20 cellular contexts compared by ENCODE assay signal in genomic region chr2:134737671-134738070, GRCh38. TPM values are rescaled to one million over a fixed set of nuclear protein-coding genes. Genes with fewer than 3 reads are reported as not detected.
DNase-seq lines count a peak whose midpoint lies in the region; ATAC-seq and TF ChIP-seq lines count a peak whose summit lies in the region.
"Had no signal": no experiment of that assay in that cellular context is flagged by ENCODE, and none has a peak within 500 bp of the region (broad histone marks: within the 10 kb centered on the region; RNA-seq: fewer than 3 reads in every experiment).

No MANE protein-coding gene starts in this region.

- no peaks in the 10 kb centered on the region for H3K9me2 ChIP-seq in OCI-LY7 (ENCODE audit: insufficient read depth, low read length)

- no peaks in the 10 kb centered on the region for H3K79me1 ChIP-seq in mesenchymal stem cell (replicated peaks; ENCODE audit: low read length, poor library complexity, severe bottlenecking)

- H3K4me1 Mint-ChIP-seq in IgD-negative memory B cell, result peaks cover 45 to 58% (median 57%) of the 10 kb centered on the region in 3 donors
- H3K4me1 Mint-ChIP-seq: activated naive CD4-positive, alpha-beta T cell treated with anti-CD3 and anti-CD28 coated beads, Interleukin-2, amount 50 U/mL, for 24 hours; neural crest cell had no signal

- H3K9me3 ChIP-seq in OCI-LY7 (ENCODE audit: low read length), result no peaks in the 10 kb centered on the region
- no peaks in the 10 kb centered on the region for H3K9me3 ChIP-seq in mesenchymal stem cell (ENCODE audit: control insufficient read depth, low read length)
- H3K9me3 ChIP-seq: prostate gland had no signal

- H3K4me3 ChIP-seq in OCI-LY7 (ENCODE audit: low read depth, low read length, poor library complexity, severe bottlenecking), result peak overlapping the region; percentile 37
- H3K4me3 ChIP-seq in mesenchymal stem cell (ENCODE audit: insufficient read depth in 1 of 2, low read depth in 1 of 2, low read length in 2 of 2), result no peak overlapping the region
- H3K4me3 ChIP-seq: prostate gland, skin epidermis had no signal

- H4K8ac ChIP-seq in mesenchymal stem cell (ENCODE audit: low read length), result no peak overlapping the region

- no peak overlapping the region for H3K23ac ChIP-seq in mesenchymal stem cell (ENCODE audit: low read length in 2 of 2)

- H2AFZ ChIP-seq in OCI-LY7 (ENCODE audit: low read length) (peak overlapping the region; percentile 76), mesenchymal stem cell (ENCODE audit: low read depth, low read length) (no peak overlapping the region)

- H4K91ac ChIP-seq in mesenchymal stem cell (ENCODE audit: low read length), result no peak overlapping the region

- H3K36me3 ChIP-seq in OCI-LY7 (ENCODE audit: insufficient read depth, low read length) (no peaks in the 10 kb centered on the region), mesenchymal stem cell (ENCODE audit: control insufficient read depth in 1 of 2, insufficient read depth in 2 of 2, low read depth in 1 of 2, low read length in 2 of 2) (no peaks in the 10 kb centered on the region)
- H3K36me3 ChIP-seq: prostate gland had no signal

- H2BK120ac ChIP-seq in mesenchymal stem cell (ENCODE audit: low read depth, low read length), result no peak overlapping the region

- no TSS peak for BruUV-seq in OCI-LY7 (replicated peaks; lab: Mats Ljungman, UMichigan)

- no peak overlapping the region for H2BK12ac ChIP-seq in mesenchymal stem cell (ENCODE audit: low read length in 2 of 2)

- H3K27ac Mint-ChIP-seq in IgD-negative memory B cell, result peak overlapping the region; percentile 93 to 98 (median 96)
- H3K27ac Mint-ChIP-seq: activated CD8-positive, alpha-beta T cell treated with anti-CD3 and anti-CD28 coated beads, Interleukin-2, amount 10 ng/mL, durations not matched to agents 7 days and 5 days; activated naive CD4-positive, alpha-beta T cell treated with anti-CD3 and anti-CD28 coated beads, Interleukin-2, amount 50 U/mL, for 24 hours had no signal

- H3K4me1 ChIP-seq in OCI-LY7 (ENCODE audit: insufficient read depth, low read length, poor library complexity, severe bottlenecking) (peaks cover 62% of the 10 kb centered on the region), mesenchymal stem cell (ENCODE audit: control insufficient read depth, insufficient read depth, low read depth, low read length) (peaks cover 18% of the 10 kb centered on the region)
- H3K4me1 ChIP-seq: prostate gland had no signal

- peaks cover 3% of the 10 kb centered on the region for H3K27me3 Mint-ChIP-seq in IgD-negative memory B cell

- peak; percentile 22 for ATAC-seq in GM18502 (IDR thresholded peaks at IDR 0.05; ENCODE audit: poor library complexity, unreplicated experiment)
- ATAC-seq: activated CD8-positive, alpha-beta T cell treated with anti-CD3 and anti-CD28 coated beads, Interleukin-2, amount 10 ng/mL, durations not matched to agents 7 days and 5 days had no signal

- peak overlapping the region; percentile 57 to 91 (median 78) for H3K4me3 Mint-ChIP-seq in IgD-negative memory B cell
- H3K4me3 Mint-ChIP-seq: activated CD8-positive, alpha-beta T cell treated with anti-CD3 and anti-CD28 coated beads, Interleukin-2, amount 10 ng/mL, durations not matched to agents 7 days and 5 days; activated naive CD4-positive, alpha-beta T cell treated with anti-CD3 and anti-CD28 coated beads, Interleukin-2, amount 50 U/mL, for 24 hours; neural crest cell had no signal

- CTCF ChIA-PET in OCI-LY7 (lab: Charles Lee; ENCODE audit: unreplicated experiment), result no interaction called here

- no peaks in the 10 kb centered on the region for H3K79me2 ChIP-seq in OCI-LY7 (ENCODE audit: insufficient read depth, low read depth, low read length)

- WGBS in mesenchymal stem cell, result 77% methylated on average over 5 of the region's 5 CpGs

- POLR2A ChIA-PET in OCI-LY7 (lab: Charles Lee), result interaction anchor here (1.2 to 1.3 kb wide), 2 partner anchors 61 to 326 kb away, joined by 3 read pairs; no protein-coding TSS in a partner anchor

- peak; percentile 70 for DNase-seq in OCI-LY7 (ENCODE audit: low spot score)
- no peak for DNase-seq in mesenchymal stem cell
- no peak for DNase-seq in stimulated activated naive CD4-positive, alpha-beta T cell treated with Interleukin-2 at 50 U/mL for 16 hours (lab: John Stamatoyannopoulos, UW)
- no peak for DNase-seq in NCI-H1092 treated with DMSO at 0.1 percent for 48 hours (lab: John Stamatoyannopoulos, UW)
- DNase-seq in activated CD4-positive, CD25-positive, alpha-beta regulatory T cell treated with anti-CD3 and anti-CD28 coated beads, Interleukin-2, amount 50 U/mL, for 72 hours, result no peak
- DNase-seq: activated CD8-positive, alpha-beta T cell treated with anti-CD3 and anti-CD28 coated beads, Interleukin-2, amount 10 ng/mL, durations not matched to agents 7 days and 5 days; activated T-cell treated with anti-CD3 and anti-CD28 coated beads, Interleukin-2, amount 50 U/mL, for 48 hours; AML-193; MV-4-11; SHP77 treated with DMSO at 0.1 percent for 48 hours; stimulated activated CD8-positive, alpha-beta memory T cell treated with anti-CD3 and anti-CD28 coated beads, Interleukin-4, amount 100 ng/mL, for 48 hours had no signal

- peaks cover 0 to 15% of the 10 kb centered on the region in 2 experiments for H3K27me3 ChIP-seq in mesenchymal stem cell (ENCODE audit: control insufficient read depth in 1 of 2, insufficient read depth in 1 of 2, low read length in 2 of 2)

- no peak overlapping the region for H3K18ac ChIP-seq in mesenchymal stem cell (ENCODE audit: low read depth in 1 of 2, low read length in 2 of 2)

- H3K27ac ChIP-seq in OCI-LY7 (ENCODE audit: low read depth, low read length, poor library complexity, severe bottlenecking), result peak overlapping the region; percentile 93
- H3K27ac ChIP-seq in mesenchymal stem cell (ENCODE audit: low read length, poor library complexity, severe bottlenecking), result no peak overlapping the region
- H3K27ac ChIP-seq: HL-60, prostate gland, VCaP had no signal

- no peak for TF ChIP-seq CTCF in OCI-LY7 (conservative IDR thresholded peaks at IDR 0.05; ENCODE audit: low read length)

- no peak overlapping the region for H3K14ac ChIP-seq in mesenchymal stem cell (ENCODE audit: low read length in 2 of 2)

- no peaks in the 10 kb centered on the region for H3K36me3 Mint-ChIP-seq in IgD-negative memory B cell
- H3K36me3 Mint-ChIP-seq: activated naive CD4-positive, alpha-beta T cell treated with anti-CD3 and anti-CD28 coated beads, Interleukin-2, amount 50 U/mL, for 24 hours had no signal

- no peak overlapping the region for H3K4ac ChIP-seq in mesenchymal stem cell (ENCODE audit: low read depth in 1 of 2, low read length in 2 of 2)

- no peak overlapping the region for H2BK5ac ChIP-seq in mesenchymal stem cell (ENCODE audit: low read depth, low read length, poor library complexity, severe bottlenecking)

- intact Hi-C loops in OCI-LY7 (cut with micrococcal nuclease; ENCODE audit: unreplicated experiment), result loop anchor here (5.0 to 10.0 kb wide), 3 partner anchors 50 to 1005 kb away; partner anchors contain the start of genes RAB3GAP1 and UBXN4

- no peak overlapping the region for H3K9ac ChIP-seq in mesenchymal stem cell (ENCODE audit: low read length)

- H2BK15ac ChIP-seq in mesenchymal stem cell (ENCODE audit: low read depth, poor library complexity, severe bottlenecking), result no peak overlapping the region

- H3K9me3 Mint-ChIP-seq in IgD-negative memory B cell, result peaks cover 0 to under 1% (median 0%) of the 10 kb centered on the region in 3 donors
- H3K9me3 Mint-ChIP-seq: activated naive CD4-positive, alpha-beta T cell treated with anti-CD3 and anti-CD28 coated beads, Interleukin-2, amount 50 U/mL, for 24 hours had no signal

- peak overlapping the region; percentile 85 for H3K4me2 ChIP-seq in OCI-LY7 (ENCODE audit: low read length)
- H3K4me2 ChIP-seq in mesenchymal stem cell (ENCODE audit: low read length, poor library complexity, severe bottlenecking), result no peak overlapping the region

- H4K20me1 ChIP-seq in OCI-LY7 (ENCODE audit: insufficient read depth, low read length), result no peaks in the 10 kb centered on the region

- H2AK5ac ChIP-seq in mesenchymal stem cell (ENCODE audit: low read length, severe bottlenecking), result peak overlapping the region; percentile 23

RNA-seq across cellular contexts. Expression of gene TMEM163, which starts 18.9 kb away (rescaled TPM):
- 1.2 TPM for polyA plus RNA-seq in IgD-negative memory B cell
- total RNA-seq in OCI-LY7 (2014; rRNA removed; shearing (Covaris generic)), result not detected in 2 replicates
- total RNA-seq in OCI-LY7 (2022), result 0.31 and 0.51 TPM in 2 replicates
- polyA plus RNA-seq in mesenchymal stem cell (2013, experiment 1 of 2), result 0.07 TPM
- polyA plus RNA-seq in mesenchymal stem cell (2013, experiment 2 of 2), result 0.05 TPM
- polyA plus RNA-seq: keratinocyte had no signal
